ENCODE assay signal across 9 cellular contexts in the genomic region with DNA sequence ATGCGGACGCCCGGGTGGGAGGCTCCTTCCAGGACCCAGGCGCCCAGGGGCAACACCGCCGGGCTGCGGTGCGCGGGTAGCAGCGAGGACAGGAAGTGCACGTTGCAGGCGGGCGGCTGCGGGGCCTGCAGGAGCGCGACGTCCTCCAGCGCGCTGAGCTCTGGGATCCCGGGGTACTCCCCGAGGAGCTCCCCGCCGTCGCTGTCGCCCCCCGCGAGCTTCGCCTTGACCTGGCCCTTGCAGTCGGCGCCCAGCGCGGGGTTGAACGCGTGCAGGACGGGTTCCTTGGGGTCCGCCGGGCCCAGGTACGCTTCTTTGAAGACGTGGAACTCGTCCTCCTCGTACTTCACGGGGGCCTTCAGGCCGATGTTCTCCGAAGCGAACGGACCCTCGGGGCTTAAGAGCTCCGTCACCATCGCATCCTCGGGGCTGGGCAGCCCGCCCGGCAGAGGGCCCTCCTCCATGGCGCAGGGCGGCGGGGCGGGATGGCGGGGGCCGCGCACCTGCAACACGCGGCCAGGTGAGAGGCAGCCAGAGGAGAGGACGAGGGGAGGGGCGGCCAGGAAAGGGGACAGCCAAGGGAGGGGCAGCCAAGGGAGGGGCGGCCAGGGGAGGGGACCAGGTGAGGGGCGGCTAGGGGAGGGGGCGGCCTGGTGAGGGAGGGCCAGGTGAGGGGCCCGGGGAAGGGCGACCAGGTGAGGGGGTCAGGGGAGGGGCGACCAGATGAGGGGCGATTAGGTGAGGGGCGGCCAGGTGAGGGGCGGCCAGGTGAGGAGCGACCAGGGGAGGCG. TPM values are rescaled to one million over a fixed set of nuclear protein-coding genes. Genes with fewer than 3 reads are reported as not detected.
A peak's percentile ranks its signal among the peaks of the same experiment; 100 is the strongest.
DNase-seq lines count a peak whose midpoint lies in the region; ATAC-seq and TF ChIP-seq lines count a peak whose summit lies in the region.
"Had no signal": no experiment of that assay in that cellular context is flagged by ENCODE, and none has a peak within 500 bp of the region (broad histone marks: within the 10 kb centered on the region; RNA-seq: fewer than 3 reads in every experiment).

No MANE protein-coding gene starts in this region.

- TF ChIP-seq CTCF in right atrium auricular region (IDR thresholded peaks at IDR 0.05) (no peak), thyroid gland (IDR thresholded peaks at IDR 0.05) (no peak)

- 9 to 41% methylated on average over 9 to 24 of the region's 74 CpGs for WGBS in thyroid gland, 2 donors

- H3K9me3 ChIP-seq in right atrium auricular region (no peaks in the 10 kb centered on the region), thyroid gland (no peaks in the 10 kb centered on the region)
- H3K9me3 ChIP-seq: heart left ventricle had no signal

- intact Hi-C loops in left cardiac atrium (cut with DNase I) = no loop called here
- intact Hi-C loops in thyroid gland (cut with DNase I) = no loop called here

- peaks cover 6% of the 10 kb centered on the region for H3K36me3 ChIP-seq in right atrium auricular region
- no peaks in the 10 kb centered on the region for H3K36me3 ChIP-seq in thyroid gland

- in situ Hi-C loops in KBM-7 (cut with MboI; ENCODE audit: low pct_unique_long_range_greater_than_20kb, low sequenced_read_pairs) = no loop called here

- H3K27ac ChIP-seq in right atrium auricular region (no peak overlapping the region), thyroid gland (no peak overlapping the region)

- ATAC-seq in left cardiac atrium = peak; percentile 5 to 8

- H3K4me3 ChIP-seq in right atrium auricular region (peak overlapping the region in 1 of 2 donors; percentile 53), thyroid gland (replicated peaks in 1 of 3) (peak overlapping the region in 1 of 3 donors; percentile 47)

- no peaks in the 10 kb centered on the region for H3K27me3 ChIP-seq in right atrium auricular region
- H3K27me3 ChIP-seq in thyroid gland = no peaks in the 10 kb centered on the region
- H3K27me3 ChIP-seq: heart left ventricle had no signal

- DNase-seq in left cardiac atrium (peak; percentile 25), right atrium auricular region (ENCODE audit: low spot score) (no peak), iPS-NIHi11 (ENCODE audit: low spot score) (peak; percentile 76), thyroid gland (peak; percentile 15 to 37), NCI-H1417 treated with DMSO at 0.1 percent for 48 hours (lab: John Stamatoyannopoulos, UW) (no peak), KBM-7 (no peak)
- DNase-seq in activated effector memory CD4-positive, alpha-beta T cell treated with Interleukin-2 at 50 U/mL for 16 hours = peak; percentile 6
- DNase-seq in NK-92 treated with Interleukin-12 subunit alpha and Interleukin-12 subunit beta, amount 100 ng/mL, for 24 hours (lab: John Stamatoyannopoulos, UW) = no peak

- no peak for TF ChIP-seq POLR2A in thyroid gland (IDR thresholded peaks at IDR 0.05)

- H3K4me1 ChIP-seq in right atrium auricular region (peaks cover 0 to 26% of the 10 kb centered on the region in 2 donors), thyroid gland (peaks cover 0 to 19% of the 10 kb centered on the region in 2 donors)

RNA-seq across cellular contexts. Expression of a gene that starts 0.9 kb away (rescaled TPM):
- total RNA-seq in left cardiac atrium = under 1 TPM; 0.29 to 0.52 TPM
- under 1 TPM; 0.47 to 0.78 TPM for total RNA-seq in right atrium auricular region
- 10 to 100 TPM in 1 of 4 donors, 1 to 10 TPM in 3; 2.1 to 10.6 (median 5.8) TPM for total RNA-seq in thyroid gland

Comparison
In these comparisons a context has a peak if more than half of its experiments do, and no peak if none do; other contexts are left out.
1. DNase-seq: peak in left cardiac atrium (single experiment), activated effector memory CD4-positive, alpha-beta T cell treated with Interleukin-2 at 50 U/mL for 16 hours (single experiment), iPS-NIHi11 (single experiment) and thyroid gland (2 of 2); none in right atrium auricular region (single experiment), NK-92 treated with Interleukin-12 subunit alpha and Interleukin-12 subunit beta, amount 100 ng/mL, for 24 hours (single experiment), NCI-H1417 treated with DMSO at 0.1 percent for 48 hours (single experiment) and KBM-7 (single experiment).